19 cellular contexts compared by ENCODE assay signal in genomic region chr7:90832726-90833125, GRCh38.
"Had no signal": no experiment of that assay in that cellular context is flagged by ENCODE, and none has a peak within 500 bp of the region (broad histone marks: within the 10 kb centered on the region; RNA-seq: fewer than 3 reads in every experiment).

No MANE protein-coding gene starts in this region.

- H3K27me3 Mint-ChIP-seq: stimulated activated naive CD8-positive, alpha-beta T cell treated with anti-CD3 and anti-CD28 coated beads, Interleukin-15, amount 100 ng/mL, for 72 hours had no signal

- DNase-seq: dorsolateral prefrontal cortex; effector CD4-positive, alpha-beta T cell; kidney; left lung; lower lobe of right lung; natural killer cell; occipital lobe; ovary; posterior cingulate gyrus; psoas muscle; right lobe of liver; small intestine; stimulated activated CD4-positive, alpha-beta T cell treated with anti-CD3 and anti-CD28 coated beads, Interleukin-15, amount 100 ng/mL, for 24 hours; stimulated activated CD4-positive, alpha-beta T cell treated with anti-CD3 and anti-CD28 coated beads, Interleukin-2, amount 100 ng/mL, for 48 hours; stimulated activated naive CD4-positive, alpha-beta T cell; stimulated activated naive CD8-positive, alpha-beta T cell treated with anti-CD3 and anti-CD28 coated beads, Interleukin-15, amount 100 ng/mL, for 72 hours; transverse colon had no signal

- H3K4me1 ChIP-seq: left lung, lower lobe of right lung, psoas muscle, right lobe of liver, suprapubic skin, transverse colon, vagina had no signal

- H3K36me3 Mint-ChIP-seq: natural killer cell had no signal

- H3K4me1 Mint-ChIP-seq: natural killer cell; stimulated activated naive CD8-positive, alpha-beta T cell treated with anti-CD3 and anti-CD28 coated beads, Interleukin-15, amount 100 ng/mL, for 72 hours had no signal

- H3K27ac ChIP-seq: dorsolateral prefrontal cortex, left lung, lower lobe of right lung, ovary, psoas muscle, right lobe of liver, suprapubic skin, transverse colon, vagina had no signal

- H3K9me3 ChIP-seq: lower lobe of right lung, ovary, psoas muscle, right lobe of liver, suprapubic skin, transverse colon, vagina had no signal

- H3K4me3 ChIP-seq: dorsolateral prefrontal cortex, left lung, lower lobe of right lung, ovary, psoas muscle, right lobe of liver, suprapubic skin, transverse colon, vagina had no signal

- H3K36me3 ChIP-seq: left lung, lower lobe of right lung, ovary, right lobe of liver, suprapubic skin, transverse colon, vagina had no signal

- H3K4me3 Mint-ChIP-seq: natural killer cell; stimulated activated naive CD8-positive, alpha-beta T cell treated with anti-CD3 and anti-CD28 coated beads, Interleukin-15, amount 100 ng/mL, for 72 hours had no signal

- H3K27ac Mint-ChIP-seq: natural killer cell had no signal

- H3K27me3 ChIP-seq: dorsolateral prefrontal cortex, left lung, ovary, right lobe of liver, suprapubic skin, transverse colon, vagina had no signal

- ATAC-seq: left lung; lower lobe of right lung; natural killer cell; right lobe of liver; stimulated activated naive CD8-positive, alpha-beta T cell treated with anti-CD3 and anti-CD28 coated beads, Interleukin-15, amount 100 ng/mL, for 72 hours had no signal
